ENCODE assay signal across 17 cellular contexts in the genomic region with DNA sequence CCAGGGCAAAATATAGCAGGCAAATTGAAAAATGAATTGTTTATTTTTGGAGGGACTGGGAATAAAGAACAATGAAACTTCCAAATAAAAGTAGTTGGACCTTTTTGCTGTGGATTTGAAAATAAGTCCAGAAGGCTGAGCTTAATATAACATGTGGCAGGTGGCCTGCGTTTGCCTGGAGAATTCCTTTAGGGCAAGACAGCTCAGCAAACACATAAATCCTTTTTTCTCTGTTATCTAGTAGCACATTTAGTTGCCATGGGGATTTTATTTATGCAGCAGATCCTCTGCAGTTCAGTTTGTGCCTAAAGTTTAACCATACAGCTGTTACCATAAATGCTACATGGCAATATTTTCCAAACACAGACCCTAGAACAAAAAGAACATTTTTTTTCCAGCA.
DNase-seq lines count a peak whose midpoint lies in the region; ATAC-seq lines count a peak whose summit lies in the region.
"Had no signal": no experiment of that assay in that cellular context is flagged by ENCODE, and none has a peak within 500 bp of the region (broad histone marks: within the 10 kb centered on the region; RNA-seq: fewer than 3 reads in every experiment).

No MANE protein-coding gene starts in this region.

- ATAC-seq in HG03280 (IDR thresholded peaks at IDR 0.05; ENCODE audit: unreplicated experiment) = no peak
- ATAC-seq: esophagus mucosa; stimulated activated naive B cell treated with anti-CD40 and anti-IgM and Interleukin-4, amounts not matched to agents 10 μg/mL and 1 μg/mL and 100 μg/mL, for 72 hours had no signal

- DNase-seq in SIG-M5 treated with dmso at 0.1 percent for 504 hours (lab: John Stamatoyannopoulos, UW; ENCODE audit: unreplicated experiment) (peak; percentile 2), SIG-M5 (lab: John Stamatoyannopoulos, UW) (no peak), NCI-H526 (lab: John Stamatoyannopoulos, UW) (peak; percentile 32 to 34), amniotic epithelial cell (ENCODE audit: low read depth) (peak; percentile 38), NCI-H2107 treated with DMSO at 0.1 percent for 48 hours (lab: John Stamatoyannopoulos, UW; ENCODE audit: unreplicated experiment) (no peak), retina (no peak)
- no peak for DNase-seq in effector CD8-positive, alpha-beta T cell (lab: John Stamatoyannopoulos, UW)
- DNase-seq: activated B cell treated with CpG ODN at 0.5 μM for 24 hours; activated CD8-positive, alpha-beta memory T cell treated with anti-CD3 and anti-CD28 coated beads for 24 hours; activated naive CD8-positive, alpha-beta T cell treated with anti-CD3 and anti-CD28 coated beads for 36 hours; dermis blood vessel endothelial cell; DMS79; NCI-H510A; RPMI8226; stimulated activated naive B cell treated with anti-CD40 and anti-IgM and Interleukin-4, amounts not matched to agents 10 μg/mL and 1 μg/mL and 100 μg/mL, for 72 hours had no signal

Comparison
In these comparisons a context has a peak if more than half of its experiments do, and no peak if none do; other contexts are left out.
1. DNase-seq: peak in SIG-M5 treated with dmso at 0.1 percent for 504 hours (single experiment), NCI-H526 (2 of 2) and amniotic epithelial cell (single experiment); none in SIG-M5 (single experiment), NCI-H2107 treated with DMSO at 0.1 percent for 48 hours (single experiment), retina (single experiment) and effector CD8-positive, alpha-beta T cell (single experiment).